Comparison of ENCODE assay signal across 9 cellular contexts in the genomic region with DNA sequence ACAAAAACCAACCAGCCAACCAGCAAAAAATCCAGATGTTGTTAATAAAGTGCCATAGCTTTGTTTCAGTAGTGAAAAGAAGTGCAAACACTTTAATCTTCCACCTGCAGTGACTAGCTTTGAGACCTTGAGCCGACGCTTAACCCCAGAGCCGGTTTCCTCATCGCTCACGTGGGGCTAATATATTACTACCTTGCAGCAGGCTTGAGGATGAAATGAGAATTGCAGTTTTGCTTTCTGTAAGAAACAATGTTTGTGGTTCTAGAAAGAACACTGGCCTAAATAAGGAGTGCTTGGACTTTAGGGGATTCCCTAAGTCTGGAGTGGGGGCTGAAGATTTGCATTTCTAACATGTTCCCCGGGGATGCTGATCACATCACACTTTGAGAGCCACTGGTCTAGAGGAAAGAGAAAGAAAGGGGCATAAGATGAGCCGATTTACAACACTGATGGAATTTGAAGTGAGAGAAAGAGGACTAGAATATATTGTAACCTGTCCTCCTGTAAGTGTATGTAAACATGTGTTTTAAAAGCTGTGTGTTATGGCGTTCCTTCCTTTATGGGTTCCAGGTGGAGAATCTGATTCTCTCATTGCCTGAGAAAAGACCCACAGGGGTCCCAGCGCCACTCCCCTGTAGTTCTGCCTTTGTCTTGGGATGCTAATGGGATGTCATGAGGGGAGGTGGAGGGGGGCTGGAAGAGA. TPM values are rescaled to one million over a fixed set of nuclear protein-coding genes. Genes with fewer than 3 reads are reported as not detected.
DNase-seq lines count a peak whose midpoint lies in the region; ATAC-seq, FAIRE-seq and TF ChIP-seq lines count a peak whose summit lies in the region.
"Had no signal": no experiment of that assay in that cellular context is flagged by ENCODE, and none has a peak within 500 bp of the region (broad histone marks: within the 10 kb centered on the region; RNA-seq: fewer than 3 reads in every experiment).

No MANE protein-coding gene starts in this region.

- CTCF ChIA-PET in CD4-positive, alpha-beta T cell (lab: Charles Lee): interaction anchor here (0.7 kb wide), 1 partner anchor 9 kb away, joined by 3 read pairs; no protein-coding TSS in a partner anchor

- H3K27me3 Mint-ChIP-seq in CD4-positive, alpha-beta T cell: peaks cover 88% of the 10 kb centered on the region
- peaks cover 20 to 38% (median 33%) of the 10 kb centered on the region in 3 donors for H3K27me3 Mint-ChIP-seq in immature natural killer cell (ENCODE audit: low read depth in 3 of 3)

- peak; percentile 86 for ATAC-seq in CD4-positive, alpha-beta T cell (ENCODE audit: poor library complexity)
- ATAC-seq in GM19035 (IDR thresholded peaks at IDR 0.05; ENCODE audit: unreplicated experiment) (peak; percentile 92), HG03135 (IDR thresholded peaks at IDR 0.05; ENCODE audit: unreplicated experiment) (peak; percentile 93)

- FAIRE-seq in RCC 7860 (lab: Jason Lieb, UNC): peak; percentile 61
- FAIRE-seq: TTC549 had no signal

- POLR2A ChIA-PET in CD4-positive, alpha-beta T cell (lab: Charles Lee): interaction anchor here (0.6 kb wide), 1 partner anchor 95 kb away, joined by 3 read pairs; a partner anchor contains a TSS

- peak overlapping the region; percentile 86 for H3K4me3 ChIP-seq in astrocyte of the spinal cord (ENCODE audit: low read depth, low read length)

- intact Hi-C loops in CD4-positive, alpha-beta T cell (cut with DNase I, micrococcal nuclease): no loop called here

- H3K36me3 Mint-ChIP-seq in CD4-positive, alpha-beta T cell (ENCODE audit: low read depth): no peaks in the 10 kb centered on the region
- H3K36me3 Mint-ChIP-seq in immature natural killer cell: no peaks in the 10 kb centered on the region

- peaks cover 12% of the 10 kb centered on the region for H3K4me1 Mint-ChIP-seq in CD4-positive, alpha-beta T cell (ENCODE audit: low read depth)
- H3K4me1 Mint-ChIP-seq in immature natural killer cell: peaks cover 12 to 20% of the 10 kb centered on the region in 2 donors

- no peak overlapping the region for H3K27ac Mint-ChIP-seq in CD4-positive, alpha-beta T cell
- peak overlapping the region in 3 of 6 donors; percentile 5 to 36 (median 21) for H3K27ac Mint-ChIP-seq in immature natural killer cell

- DNase-seq in CD4-positive, alpha-beta T cell: peak in 5 of 10 experiments; percentile 3 to 14 (median 8)
- DNase-seq in RCC 7860 (ENCODE audit: low spot score) (peak; percentile 59), astrocyte of the spinal cord (ENCODE audit: low read depth, low spot score) (peak; percentile 68), immature natural killer cell (peak; percentile 18 to 44 (median 21)), globus pallidus (ENCODE audit: low spot score) (no peak)
- DNase-seq in stimulated activated CD4-positive, alpha-beta T cell treated with anti-CD3 and anti-CD28 coated beads, Interleukin-12 subunit alpha, Interleukin-12 subunit beta, amount 100 ng/mL, for 48 hours (ENCODE audit: low read depth in 2 of 3, low spot score in 1 of 3): peak in 2 of 3 donors; percentile 21 to 35

- H3K27ac ChIP-seq in CD4-positive, alpha-beta T cell (ENCODE audit: low read depth, low read length): no peak overlapping the region

- H3K4me3 Mint-ChIP-seq in CD4-positive, alpha-beta T cell: peak overlapping the region; percentile 66
- H3K4me3 Mint-ChIP-seq in immature natural killer cell: peak overlapping the region; percentile 79 to 89 (median 86)

- in situ Hi-C loops in astrocyte of the spinal cord (cut with HindIII; ENCODE audit: low sequenced_read_pairs): no loop called here

- no peaks in the 10 kb centered on the region for H3K9me3 ChIP-seq in CD4-positive, alpha-beta T cell (ENCODE audit: control insufficient read depth, low read length)

- no peaks in the 10 kb centered on the region for H3K9me3 Mint-ChIP-seq in CD4-positive, alpha-beta T cell
- no peaks in the 10 kb centered on the region for H3K9me3 Mint-ChIP-seq in immature natural killer cell

- peaks cover 66% of the 10 kb centered on the region for H3K27me3 ChIP-seq in CD4-positive, alpha-beta T cell (ENCODE audit: control insufficient read depth, insufficient read depth, low read length)

- no peak for TF ChIP-seq CTCF in CD4-positive, alpha-beta T cell (IDR thresholded peaks at IDR 0.05)
- no peak for TF ChIP-seq CTCF in astrocyte of the spinal cord (IDR thresholded peaks at IDR 0.05; ENCODE audit: low read depth, low read length)

RNA-seq across cellular contexts. Expression of a gene that starts 1.4 kb away (rescaled TPM):
- not detected for total RNA-seq in CD4-positive, alpha-beta T cell
- not detected for polyA plus RNA-seq in immature natural killer cell
